9 cellular contexts compared by ENCODE assay signal in the genomic region with DNA sequence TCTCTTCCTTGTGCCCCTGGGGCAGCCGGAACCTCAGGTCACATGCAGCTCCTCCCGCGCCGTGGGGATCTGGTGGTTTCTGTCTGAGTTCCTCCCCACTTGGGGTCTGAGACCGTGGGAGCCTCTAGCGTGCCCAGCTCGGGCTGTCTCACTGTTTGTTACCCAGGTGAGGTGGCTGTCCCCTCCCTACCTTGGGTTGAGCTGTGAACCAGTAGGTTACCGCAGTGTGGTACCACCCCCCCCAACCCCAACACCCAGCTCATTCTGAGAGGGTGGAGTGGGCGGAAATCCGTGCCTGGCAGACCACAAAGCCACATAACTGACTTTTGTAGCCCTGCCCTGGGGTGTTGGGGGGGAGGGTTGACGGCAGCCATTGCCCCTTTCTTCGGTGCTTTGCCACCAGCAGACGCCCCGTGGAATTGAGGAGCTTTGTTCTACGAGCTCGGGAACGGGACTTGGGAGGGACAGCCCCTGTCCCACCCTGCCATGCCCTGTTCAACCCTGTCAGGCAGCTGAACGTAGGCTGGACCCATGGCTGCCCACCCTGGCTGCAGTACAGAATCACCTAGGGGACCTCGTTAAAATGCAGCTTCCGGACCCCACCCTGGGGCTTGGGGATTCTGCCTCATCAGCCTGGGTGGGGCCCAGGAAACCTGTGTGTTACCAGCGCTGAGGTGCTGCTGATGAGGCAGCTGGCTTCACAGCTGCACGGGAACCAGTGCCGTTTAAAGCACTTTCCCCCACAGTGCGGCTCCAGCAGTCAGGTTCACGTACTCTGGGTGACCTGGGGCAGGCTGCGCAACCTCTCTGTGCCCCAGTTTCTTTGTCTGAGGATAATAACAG. TPM values are rescaled to one million over a fixed set of nuclear protein-coding genes. Genes with fewer than 3 reads are reported as not detected.
A peak's percentile ranks its signal among the peaks of the same experiment; 100 is the strongest.
DNase-seq lines count a peak whose midpoint lies in the region; ATAC-seq and TF ChIP-seq lines count a peak whose summit lies in the region.
"Had no signal": no experiment of that assay in that cellular context is flagged by ENCODE, and none has a peak within 500 bp of the region (broad histone marks: within the 10 kb centered on the region; RNA-seq: fewer than 3 reads in every experiment).

No MANE protein-coding gene starts in this region.

- intact Hi-C loops in activated B cell treated with CpG ODN at 0.5 μM for 24 hours (cut with micrococcal nuclease) (loop anchor here (1.0 kb wide), 3 partner anchors 11 to 23 kb away; a partner anchor contains a TSS), Caco-2 (cut with micrococcal nuclease; ENCODE audit: unreplicated experiment) (no loop called here)

- H3K4me3 ChIP-seq in BLaER1 (peak overlapping the region; percentile 61), coronary artery (peak overlapping the region; percentile 30), Caco-2 (ENCODE audit: low read depth, low read length) (no peak overlapping the region)
- H3K4me3 ChIP-seq: adrenal gland had no signal

- ATAC-seq in HG03025 (IDR thresholded peaks at IDR 0.05; ENCODE audit: low FRiP score, unreplicated experiment), result peak; percentile 56
- ATAC-seq in activated B cell treated with CpG ODN at 0.5 μM for 24 hours (ENCODE audit: low read depth), result peak; percentile 84
- ATAC-seq in HG02852 (IDR thresholded peaks at IDR 0.05; ENCODE audit: unreplicated experiment), result no peak

- H4K20me1 ChIP-seq in BLaER1, result no peaks in the 10 kb centered on the region

- POLR2A ChIA-PET in activated B cell treated with CpG ODN at 0.5 μM for 24 hours (lab: Charles Lee), result interaction anchor here (0.5 to 2.5 kb wide), 20 partner anchors 9 to 1514 kb away, joined by 3 to 51 read pairs (median 7); a partner anchor contains a TSS
- POLR2A ChIA-PET in Caco-2 (lab: Charles Lee), result no interaction called here

- H3K4me3 Mint-ChIP-seq in activated B cell treated with CpG ODN at 0.5 μM for 24 hours (peak overlapping the region; percentile 64), Caco-2 (ENCODE audit: unreplicated experiment) (no peak overlapping the region)

- TF ChIP-seq CTCF in activated B cell treated with CpG ODN at 0.5 μM for 24 hours (IDR thresholded peaks at IDR 0.05) (no peak), coronary artery (IDR thresholded peaks at IDR 0.05) (no peak), Caco-2 (IDR thresholded peaks at IDR 0.05; ENCODE audit: insufficient read depth in 1 of 2, low read depth in 1 of 2, low read length in 1 of 2, severe bottlenecking in 1 of 2, unreplicated experiment in 1 of 2) (no peak)

- DNase-seq in activated B cell treated with CpG ODN at 0.5 μM for 24 hours (peak; percentile 67), coronary artery (ENCODE audit: low spot score) (no peak), Caco-2 (no peak), NCI-H2171 (lab: John Stamatoyannopoulos, UW) (no peak)
- DNase-seq in stimulated activated CD4-positive, alpha-beta T cell treated with anti-CD3 and anti-CD28 coated beads, Interleukin-4, amount 100 ng/mL, for 4 hours, result peak; percentile 70 to 94

- peak overlapping the region; percentile 81 for H3K9ac ChIP-seq in BLaER1

- CTCF ChIA-PET in activated B cell treated with CpG ODN at 0.5 μM for 24 hours (lab: Charles Lee) (interaction anchor here (1.1 to 2.5 kb wide), 11 partner anchors 11 to 399 kb away, joined by 3 to 21 read pairs (median 7); a partner anchor contains a TSS), Caco-2 (lab: Charles Lee) (interaction anchor here (0.6 to 0.9 kb wide), 2 partner anchors 28 to 76 kb away, joined by 3 read pairs; no protein-coding TSS in a partner anchor)

- H3K4me1 Mint-ChIP-seq in activated B cell treated with CpG ODN at 0.5 μM for 24 hours (peaks cover 46% of the 10 kb centered on the region), Caco-2 (ENCODE audit: low read depth, unreplicated experiment) (peaks cover 7% of the 10 kb centered on the region)

- peak overlapping the region; percentile 84 for H3K4me2 ChIP-seq in BLaER1

- peaks cover 86% of the 10 kb centered on the region for H3K4me1 ChIP-seq in BLaER1
- H3K4me1 ChIP-seq in Caco-2, result no peaks in the 10 kb centered on the region

- no peaks in the 10 kb centered on the region for H3K9me3 Mint-ChIP-seq in activated B cell treated with CpG ODN at 0.5 μM for 24 hours
- no peaks in the 10 kb centered on the region for H3K9me3 Mint-ChIP-seq in Caco-2 (ENCODE audit: unreplicated experiment)

- H3K36me3 Mint-ChIP-seq in activated B cell treated with CpG ODN at 0.5 μM for 24 hours (ENCODE audit: low read depth) (no peaks in the 10 kb centered on the region), Caco-2 (ENCODE audit: insufficient read depth, unreplicated experiment) (no peaks in the 10 kb centered on the region)

- H3K27ac ChIP-seq in BLaER1 (peak overlapping the region; percentile 95), coronary artery (no peak overlapping the region)
- H3K27ac ChIP-seq: adrenal gland had no signal

- H3K27me3 ChIP-seq in BLaER1, result no peaks in the 10 kb centered on the region
- H3K27me3 ChIP-seq in Caco-2 (replicated peaks; ENCODE audit: control insufficient read depth, insufficient read depth, low read length), result no peaks in the 10 kb centered on the region
- H3K27me3 ChIP-seq: adrenal gland had no signal

- H3K27ac Mint-ChIP-seq in activated B cell treated with CpG ODN at 0.5 μM for 24 hours, result peak overlapping the region; percentile 73
- no peak overlapping the region for H3K27ac Mint-ChIP-seq in Caco-2 (ENCODE audit: unreplicated experiment)

- no peaks in the 10 kb centered on the region for H3K9me3 ChIP-seq in BLaER1
- H3K9me3 ChIP-seq in Caco-2, result no peaks in the 10 kb centered on the region
- H3K9me3 ChIP-seq: adrenal gland had no signal

- H3K27me3 Mint-ChIP-seq in activated B cell treated with CpG ODN at 0.5 μM for 24 hours (no peaks in the 10 kb centered on the region), Caco-2 (ENCODE audit: insufficient read depth, unreplicated experiment) (no peaks in the 10 kb centered on the region)

- no TSS peak for BruUV-seq in Caco-2 (replicated peaks; lab: Mats Ljungman, UMichigan)

- H3K36me3 ChIP-seq in BLaER1, result no peaks in the 10 kb centered on the region
- H3K36me3 ChIP-seq in Caco-2 (ENCODE audit: control insufficient read depth, insufficient read depth, low read length), result no peaks in the 10 kb centered on the region
- H3K36me3 ChIP-seq: adrenal gland had no signal

RNA-seq across cellular contexts. Expression of a gene that starts 18.5 kb away (rescaled TPM):
- total RNA-seq in activated B cell treated with CpG ODN at 0.5 μM for 24 hours (2.5 and 2.6 TPM in 2 replicates), Caco-2 (2022) (45.3 and 46.7 TPM in 2 replicates)

Comparison
In these comparisons a context has a peak if more than half of its experiments do, and no peak if none do; other contexts are left out.
1. DNase-seq: peak in activated B cell treated with CpG ODN at 0.5 μM for 24 hours (single experiment) and stimulated activated CD4-positive, alpha-beta T cell treated with anti-CD3 and anti-CD28 coated beads, Interleukin-4, amount 100 ng/mL, for 4 hours (2 of 2); none in coronary artery (single experiment), Caco-2 (0 of 2) and NCI-H2171 (single experiment).
2. RNA of a gene that starts 18.5 kb away (total RNA-seq): 45.3 to 46.7 TPM in Caco-2; 2.5 to 2.6 TPM in activated B cell treated with CpG ODN at 0.5 μM for 24 hours; every median in the first group is over 10 times any median in the second.